Comparison of ENCODE assay signal across 31 cellular contexts in genomic region chr18:30811580-30811979, GRCh38.
"Had no signal": no experiment of that assay in that cellular context is flagged by ENCODE, and none has a peak within 500 bp of the region (broad histone marks: within the 10 kb centered on the region; RNA-seq: fewer than 3 reads in every experiment).

No MANE protein-coding gene starts in this region.

- H3K4me1 Mint-ChIP-seq: immature natural killer cell; naive thymus-derived CD4-positive, alpha-beta T cell; neural progenitor cell; stimulated activated naive B cell treated with anti-CD40 and anti-IgM and Interleukin-4, amounts not matched to agents 10 μg/mL and 1 μg/mL and 100 μg/mL, for 72 hours had no signal

- H3K9me3 ChIP-seq: left ventricle myocardium inferior, mucosa of descending colon, neutrophil, pancreas, prostate gland, stomach, testis, thyroid gland, transverse colon, upper lobe of left lung had no signal

- H3K4me1 ChIP-seq: left ventricle myocardium inferior, neural progenitor cell, pancreas, prostate gland, stomach, testis, thyroid gland, transverse colon, upper lobe of left lung had no signal

- H3K36me3 Mint-ChIP-seq: immature natural killer cell; neural progenitor cell; stimulated activated naive B cell treated with anti-CD40 and anti-IgM and Interleukin-4, amounts not matched to agents 10 μg/mL and 1 μg/mL and 100 μg/mL, for 72 hours had no signal

- H3K27ac Mint-ChIP-seq: immature natural killer cell; naive thymus-derived CD4-positive, alpha-beta T cell; natural killer cell treated with Interleukin-12 subunit alpha and Interleukin-12 subunit beta and Interleukin-15 and Interleukin-18, amount 100 ng/mL, for 72 hours; neural progenitor cell; stimulated activated naive B cell treated with anti-CD40 and anti-IgM and Interleukin-4, amounts not matched to agents 10 μg/mL and 1 μg/mL and 100 μg/mL, for 72 hours had no signal

- H3K27me3 Mint-ChIP-seq: naive thymus-derived CD4-positive, alpha-beta T cell; natural killer cell treated with Interleukin-12 subunit alpha and Interleukin-12 subunit beta and Interleukin-15 and Interleukin-18, amount 100 ng/mL, for 72 hours; stimulated activated naive B cell treated with anti-CD40 and anti-IgM and Interleukin-4, amounts not matched to agents 10 μg/mL and 1 μg/mL and 100 μg/mL, for 72 hours had no signal

- H3K9me3 Mint-ChIP-seq: neural progenitor cell had no signal

- H3K4me3 ChIP-seq: left ventricle myocardium inferior, lung, mucosa of descending colon, neural progenitor cell, pancreas, prostate gland, skin epidermis, stomach, testis, thyroid gland, transverse colon, upper lobe of left lung had no signal

- H3K27me3 ChIP-seq: neural progenitor cell, neutrophil, pancreas, stomach, testis, thyroid gland, transverse colon, upper lobe of left lung had no signal

- H2AFZ ChIP-seq: neural progenitor cell had no signal

- DNase-seq: hypothalamus; immature natural killer cell; kidney; left colon; left ventricle myocardium inferior; midbrain; mucosa of descending colon; naive thymus-derived CD4-positive, alpha-beta T cell; occipital lobe; pancreas; posterior cingulate gyrus; retina; right cardiac atrium; stimulated activated CD4-positive, alpha-beta T cell treated with anti-CD3 and anti-CD28 coated beads, Interleukin-12 subunit alpha, Interleukin-12 subunit beta, amount 100 ng/mL, for 4 hours; stimulated activated CD4-positive, alpha-beta T cell treated with anti-CD3 and anti-CD28 coated beads, Interleukin-15, amount 100 ng/mL, for 24 hours; stimulated activated CD4-positive, alpha-beta T cell treated with anti-CD3 and anti-CD28 coated beads, Interleukin-2, amount 100 ng/mL, for 24 hours; stimulated activated CD4-positive, alpha-beta T cell treated with anti-CD3 and anti-CD28 coated beads, Interleukin-4, amount 100 ng/mL, for 1 hour; stimulated activated naive B cell treated with anti-CD40 and anti-IgM and Interleukin-4, amounts not matched to agents 10 μg/mL and 1 μg/mL and 100 μg/mL, for 72 hours; stimulated activated naive CD8-positive, alpha-beta T cell treated with anti-CD3 and anti-CD28 coated beads, Interleukin-15, Interleukin-2, amounts not matched to agents 100 U/mL and 50 U/mL, for 24 hours; stomach; testis; thyroid gland; transverse colon; upper lobe of left lung had no signal

- H3K36me3 ChIP-seq: left ventricle myocardium inferior, neural progenitor cell, neutrophil, pancreas, prostate gland, stomach, thyroid gland, transverse colon, upper lobe of left lung had no signal

- ATAC-seq: left colon; mucosa of descending colon; naive thymus-derived CD4-positive, alpha-beta T cell; natural killer cell treated with Interleukin-12 subunit alpha and Interleukin-12 subunit beta and Interleukin-15 and Interleukin-18, amount 100 ng/mL, for 72 hours; pancreas; sciatic nerve; stimulated activated naive B cell treated with anti-CD40 and anti-IgM and Interleukin-4, amounts not matched to agents 10 μg/mL and 1 μg/mL and 100 μg/mL, for 72 hours; stimulated activated naive CD8-positive, alpha-beta T cell treated with anti-CD3 and anti-CD28 coated beads, Interleukin-15, Interleukin-2, amounts not matched to agents 100 U/mL and 50 U/mL, for 24 hours had no signal

- H3K4me3 Mint-ChIP-seq: immature natural killer cell; naive thymus-derived CD4-positive, alpha-beta T cell; natural killer cell treated with Interleukin-12 subunit alpha and Interleukin-12 subunit beta and Interleukin-15 and Interleukin-18, amount 100 ng/mL, for 72 hours; neural progenitor cell; stimulated activated naive B cell treated with anti-CD40 and anti-IgM and Interleukin-4, amounts not matched to agents 10 μg/mL and 1 μg/mL and 100 μg/mL, for 72 hours had no signal

- H3K4me2 ChIP-seq: neural progenitor cell had no signal

- H3K27ac ChIP-seq: left ventricle myocardium inferior, neural progenitor cell, neutrophil, pancreas, prostate gland, skin epidermis, stomach, testis, thyroid gland, transverse colon, upper lobe of left lung had no signal
